In genomic region chr17:78112508-78113471, GRCh38 we compare ENCODE assay signal across 1 cellular context.
TF ChIP-seq lines count a peak whose summit lies in the region.

No MANE protein-coding gene starts in this region.

TF ChIP-seq in HEK293, 187 proteins besides CTCF, POLR2A, EP300 and RAD21 (continued from another document):
- TF ChIP-seq ZNF660 (tag by site-specific recombination; IDR thresholded peaks at IDR 0.05) (peak; percentile 19; the same call in 1 of the 2 replicates), ZNF335 (tag by site-specific recombination; conservative IDR thresholded peaks at IDR 0.05) (0 out of 2 replicates have a peak, but pooled peaks have one; percentile 20), ZNF624 (tag by site-specific recombination; IDR thresholded peaks at IDR 0.05) (no peak), GLIS2 (tag by site-specific recombination; IDR thresholded peaks at IDR 0.05) (peak; percentile 57), KLF7 (tag by site-specific recombination; IDR thresholded peaks at IDR 0.05; ENCODE audit: borderline replicate concordance) (no peak)
